In genomic region chr9:5389109-5389732, GRCh38 we compare ENCODE assay signal across 8 cellular contexts. TPM values are rescaled to one million over a fixed set of nuclear protein-coding genes. Genes with fewer than 3 reads are reported as not detected.
DNase-seq lines count a peak whose midpoint lies in the region; ATAC-seq, FAIRE-seq and TF ChIP-seq lines count a peak whose summit lies in the region.

No MANE protein-coding gene starts in this region.

- peaks cover 24% of the 10 kb centered on the region for H3K4me1 Mint-ChIP-seq in CD4-positive, alpha-beta T cell (ENCODE audit: low read depth)

- intact Hi-C loops in CD4-positive, alpha-beta T cell (cut with DNase I, micrococcal nuclease), result no loop called here

- POLR2A ChIA-PET in CD4-positive, alpha-beta T cell (lab: Charles Lee), result no interaction called here

- peak; percentile 85 for FAIRE-seq in GM12891 (lab: Jason Lieb, UNC)

- no peak for DNase-seq in GM12891 (ENCODE audit: insufficient read length, low spot score)
- DNase-seq in HFF-Myc (ENCODE audit: extremely low read depth, low read depth), result peak; percentile 38
- DNase-seq in SJSA1 (ENCODE audit: low read depth in 1 of 2, low spot score in 2 of 2), result peak; percentile 53 to 59
- peak; percentile 71 for DNase-seq in kidney epithelial cell (ENCODE audit: low read depth)
- no peak for DNase-seq in NCI-H1417 (lab: John Stamatoyannopoulos, UW)
- DNase-seq in CD4-positive, alpha-beta T cell, result no peak
- no peak for DNase-seq in DMS153 treated with DMSO at 0.1 percent for 48 hours (lab: John Stamatoyannopoulos, UW; ENCODE audit: unreplicated experiment)

- H3K4me1 ChIP-seq in SJSA1 (replicated peaks), result peaks cover 23% of the 10 kb centered on the region
- peaks cover 0 to 8% (median 0%) of the 10 kb centered on the region in 3 donors for H3K4me1 ChIP-seq in gastroesophageal sphincter

- TF ChIP-seq CTCF in HFF-Myc (IDR thresholded peaks at IDR 0.05; ENCODE audit: low read depth, low read length, missing control alignments) (no peak), kidney epithelial cell (IDR thresholded peaks at IDR 0.05; ENCODE audit: insufficient read depth, low read length, poor library complexity, severe bottlenecking) (no peak), gastroesophageal sphincter (IDR thresholded peaks at IDR 0.05) (no peak)
- no peak for TF ChIP-seq CTCF in CD4-positive, alpha-beta T cell (IDR thresholded peaks at IDR 0.05)

- no peak overlapping the region for H3K4me3 Mint-ChIP-seq in CD4-positive, alpha-beta T cell

- no peak for ATAC-seq in gastroesophageal sphincter
- no peak for ATAC-seq in CD4-positive, alpha-beta T cell (ENCODE audit: poor library complexity)

- H3K27me3 ChIP-seq in SJSA1 (replicated peaks) (no peaks in the 10 kb centered on the region), kidney epithelial cell (ENCODE audit: control insufficient read depth, insufficient read depth, low read length) (no peaks in the 10 kb centered on the region), gastroesophageal sphincter (no peaks in the 10 kb centered on the region)
- no peaks in the 10 kb centered on the region for H3K27me3 ChIP-seq in CD4-positive, alpha-beta T cell (ENCODE audit: control insufficient read depth, insufficient read depth, low read length)

- no peak overlapping the region for H3K4me3 ChIP-seq in HFF-Myc (replicated peaks; ENCODE audit: low read depth, low read length)
- H3K4me3 ChIP-seq in SJSA1, result no peak overlapping the region
- H3K4me3 ChIP-seq in kidney epithelial cell (ENCODE audit: low read depth, low read length), result no peak overlapping the region
- no peak overlapping the region for H3K4me3 ChIP-seq in gastroesophageal sphincter

- H3K36me3 Mint-ChIP-seq in CD4-positive, alpha-beta T cell (ENCODE audit: low read depth), result peaks cover 17% of the 10 kb centered on the region

- no peaks in the 10 kb centered on the region for H3K9me3 Mint-ChIP-seq in CD4-positive, alpha-beta T cell

- H3K36me3 ChIP-seq in SJSA1 (no peaks in the 10 kb centered on the region), kidney epithelial cell (ENCODE audit: control insufficient read depth, insufficient read depth, low read length) (no peaks in the 10 kb centered on the region), gastroesophageal sphincter (peaks cover 0 to 6% of the 10 kb centered on the region in 2 donors)

- 28 to 60% methylated on average over 2 to 3 of the region's 3 CpGs for WGBS in gastroesophageal sphincter (ENCODE audit: low coverage in 1 of 2), 2 donors

- no peak overlapping the region for H3K27ac Mint-ChIP-seq in CD4-positive, alpha-beta T cell

- H3K9me3 ChIP-seq in SJSA1 (replicated peaks) (no peaks in the 10 kb centered on the region), gastroesophageal sphincter (no peaks in the 10 kb centered on the region)
- H3K9me3 ChIP-seq in CD4-positive, alpha-beta T cell (ENCODE audit: control insufficient read depth, low read length), result no peaks in the 10 kb centered on the region

- no peak for TF ChIP-seq EP300 in gastroesophageal sphincter (IDR thresholded peaks at IDR 0.05)

- TF ChIP-seq POLR2A in GM12891 (IDR thresholded peaks at IDR 0.05; ENCODE audit: low read depth, low read length) (no peak), gastroesophageal sphincter (IDR thresholded peaks at IDR 0.05) (no peak)

- CTCF ChIA-PET in CD4-positive, alpha-beta T cell (lab: Charles Lee), result no interaction called here

- H3K27ac ChIP-seq in SJSA1 (no peak overlapping the region), gastroesophageal sphincter (no peak overlapping the region)
- H3K27ac ChIP-seq in CD4-positive, alpha-beta T cell (ENCODE audit: low read depth, low read length), result no peak overlapping the region

- no peaks in the 10 kb centered on the region for H3K27me3 Mint-ChIP-seq in CD4-positive, alpha-beta T cell

TF ChIP-seq in GM12891, 5 proteins besides CTCF, POLR2A, EP300 and RAD21:
- TF ChIP-seq POU2F2 (IDR thresholded peaks at IDR 0.05; ENCODE audit: low read depth, low read length) (no peak), PAX5 (IDR thresholded peaks at IDR 0.05; ENCODE audit: insufficient read depth, low read length, severe bottlenecking) (no peak), TAF1 (IDR thresholded peaks at IDR 0.05; ENCODE audit: low read depth, low read length) (no peak), POLR2AphosphoS5 (IDR thresholded peaks at IDR 0.05; ENCODE audit: low read depth, low read length) (no peak), SPI1 (IDR thresholded peaks at IDR 0.05; ENCODE audit: low read depth, low read length) (no peak)

RNA-seq across cellular contexts. Expression of gene PLGRKT, which starts 48.5 kb away (rescaled TPM):
- polyA plus RNA-seq in GM12891 (2012; ENCODE audit: low read depth, missing spikeins), result 28.5 TPM
- 20.9 and 31.2 TPM in 2 replicates for total RNA-seq in SJSA1 (2014; rRNA removed; shearing (Covaris generic))
- total RNA-seq in kidney epithelial cell, result 28.5 and 39.2 TPM in 2 replicates
- 10 to 100 TPM in 3 of 4 donors, 1 to 10 TPM in 1; 8.8 to 22.6 (median 13.3) TPM for total RNA-seq in gastroesophageal sphincter
- 10 to 100 TPM; 13.8 to 15.6 TPM for total RNA-seq in CD4-positive, alpha-beta T cell

RNA-seq across cellular contexts. Expression of gene RLN1, which starts 49.5 kb away (rescaled TPM):
- 0.55 TPM for polyA plus RNA-seq in GM12891 (2012; ENCODE audit: low read depth, missing spikeins)
- total RNA-seq in SJSA1 (2014; rRNA removed; shearing (Covaris generic)), result not detected in 2 replicates
- 0.27 TPM in 1 of 2 replicates, not detected in the other for total RNA-seq in kidney epithelial cell
- total RNA-seq in gastroesophageal sphincter, result not detected
- under 1 TPM; 0.36 to 0.84 TPM for total RNA-seq in CD4-positive, alpha-beta T cell

Comparison
In these comparisons a context has a peak if more than half of its experiments do, and no peak if none do; other contexts are left out.
1. DNase-seq: peak in HFF-Myc (single experiment), SJSA1 (2 of 2) and kidney epithelial cell (single experiment); none in GM12891 (single experiment), NCI-H1417 (0 of 3), CD4-positive, alpha-beta T cell (0 of 10) and DMS153 treated with DMSO at 0.1 percent for 48 hours (single experiment).